In the genomic region with DNA sequence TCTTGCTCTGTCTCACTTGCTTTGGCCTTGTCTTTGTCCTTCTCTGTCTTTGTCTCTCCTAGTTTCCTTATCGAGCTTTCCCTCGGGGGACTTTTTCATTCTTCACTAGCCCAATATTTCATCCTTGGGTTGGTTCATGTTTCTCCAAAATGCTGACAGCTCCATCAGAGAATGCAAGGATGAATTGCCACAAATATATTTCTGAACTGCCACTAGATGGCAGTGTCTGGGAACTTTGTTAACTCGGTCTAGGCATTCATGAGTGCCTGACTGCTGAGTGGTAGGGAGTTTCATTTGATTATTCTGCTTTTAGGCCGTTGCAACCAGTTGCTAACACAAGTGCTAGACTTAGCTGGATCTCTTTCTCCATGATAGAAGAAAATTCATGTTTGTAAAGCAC, we compare ENCODE assay signal across 9 cellular contexts.
A peak's percentile ranks its signal among the peaks of the same experiment; 100 is the strongest.
DNase-seq lines count a peak whose midpoint lies in the region; ATAC-seq and TF ChIP-seq lines count a peak whose summit lies in the region.
"Had no signal": no experiment of that assay in that cellular context is flagged by ENCODE, and none has a peak within 500 bp of the region (broad histone marks: within the 10 kb centered on the region; RNA-seq: fewer than 3 reads in every experiment).

No MANE protein-coding gene starts in this region.

- DNase-seq in activated CD4-positive, alpha-beta T cell treated with anti-CD3 and anti-CD28 coated beads for 36 hours, result peak; percentile 28
- DNase-seq in activated CD4-positive, alpha-beta T cell treated with anti-CD3 and anti-CD28 coated beads, Interleukin-2, amount 50 U/mL, for 4 hours, result no peak
- peak in 1 of 2 donors; percentile 28 for DNase-seq in foreskin keratinocyte
- no peak for DNase-seq in osteocyte (ENCODE audit: extremely low spot score, unreplicated experiment)
- no peak for DNase-seq in NCI-H1048 (lab: John Stamatoyannopoulos, UW)
- DNase-seq in occipital lobe (lab: John Stamatoyannopoulos, UW), result no peak

- ATAC-seq in activated CD4-positive, alpha-beta T cell treated with anti-CD3 and anti-CD28 coated beads for 36 hours, result peak; percentile 39
- ATAC-seq in HG02981 (IDR thresholded peaks at IDR 0.05; ENCODE audit: unreplicated experiment), result peak; percentile 57
- peak; percentile 70 for ATAC-seq in foreskin keratinocyte

- H3K4me1 Mint-ChIP-seq in activated CD4-positive, alpha-beta T cell treated with anti-CD3 and anti-CD28 coated beads for 36 hours, result no peaks in the 10 kb centered on the region
- H3K4me1 Mint-ChIP-seq in osteocyte (ENCODE audit: unreplicated experiment), result no peaks in the 10 kb centered on the region

- CTCF ChIA-PET in activated CD4-positive, alpha-beta T cell treated with anti-CD3 and anti-CD28 coated beads for 36 hours (lab: Charles Lee), result interaction anchor here (0.6 to 3.1 kb wide), 27 partner anchors 11 to 446 kb away, joined by 3 to 38 read pairs (median 3); no protein-coding TSS in a partner anchor

- H3K9me3 Mint-ChIP-seq in activated CD4-positive, alpha-beta T cell treated with anti-CD3 and anti-CD28 coated beads for 36 hours (ENCODE audit: low read depth), result no peaks in the 10 kb centered on the region
- H3K9me3 Mint-ChIP-seq in osteocyte (ENCODE audit: unreplicated experiment), result peaks cover 3% of the 10 kb centered on the region

- H3K36me3 Mint-ChIP-seq in activated CD4-positive, alpha-beta T cell treated with anti-CD3 and anti-CD28 coated beads for 36 hours (ENCODE audit: low read depth), result no peaks in the 10 kb centered on the region
- H3K36me3 Mint-ChIP-seq in osteocyte (ENCODE audit: unreplicated experiment), result no peaks in the 10 kb centered on the region

- no peak overlapping the region for H3K27ac ChIP-seq in foreskin keratinocyte
- H3K27ac ChIP-seq: BLaER1 had no signal

- H3K27me3 Mint-ChIP-seq in activated CD4-positive, alpha-beta T cell treated with anti-CD3 and anti-CD28 coated beads for 36 hours, result no peaks in the 10 kb centered on the region
- H3K27me3 Mint-ChIP-seq in osteocyte (ENCODE audit: unreplicated experiment), result peaks cover 2% of the 10 kb centered on the region

- H3K4me3 ChIP-seq in WI38 (ENCODE audit: low read depth, low read length), result no peak overlapping the region
- H3K4me3 ChIP-seq: BLaER1 had no signal

- no peaks in the 10 kb centered on the region for H3K27me3 ChIP-seq in foreskin keratinocyte

- no peak overlapping the region for H3K4me3 Mint-ChIP-seq in activated CD4-positive, alpha-beta T cell treated with anti-CD3 and anti-CD28 coated beads for 36 hours
- H3K4me3 Mint-ChIP-seq in osteocyte (ENCODE audit: unreplicated experiment), result no peak overlapping the region

- POLR2A ChIA-PET in activated CD4-positive, alpha-beta T cell treated with anti-CD3 and anti-CD28 coated beads for 36 hours (lab: Charles Lee), result interaction anchor here (0.6 kb wide), 2 partner anchors 75 to 226 kb away, joined by 3 read pairs; no protein-coding TSS in a partner anchor

- 0 out of 2 replicates have a peak, but pooled peaks have one; percentile 25 for TF ChIP-seq CTCF in WI38 (IDR thresholded peaks at IDR 0.05; ENCODE audit: low read depth, low read length)
- TF ChIP-seq CTCF in foreskin keratinocyte (conservative IDR thresholded peaks at IDR 0.05), result peak; percentile 64
- TF ChIP-seq CTCF in osteocyte (IDR thresholded peaks at IDR 0.05), result peak; percentile 79

- intact Hi-C loops in activated CD4-positive, alpha-beta T cell treated with anti-CD3 and anti-CD28 coated beads for 36 hours (cut with DNase I, micrococcal nuclease), result loop anchor here (1.0 to 5.0 kb wide), 6 partner anchors 170 to 339 kb away; no protein-coding TSS in a partner anchor

- no peaks in the 10 kb centered on the region for H3K4me1 ChIP-seq in foreskin keratinocyte
- H3K4me1 ChIP-seq: BLaER1 had no signal

- no peak overlapping the region for H3K27ac Mint-ChIP-seq in activated CD4-positive, alpha-beta T cell treated with anti-CD3 and anti-CD28 coated beads for 36 hours
- H3K27ac Mint-ChIP-seq in osteocyte (ENCODE audit: unreplicated experiment), result no peak overlapping the region

Comparison
In these comparisons a context has a peak if more than half of its experiments do, and no peak if none do; other contexts are left out.
1. CTCF ChIP-seq: peak in every context shown above with its lines; median percentile 79 in osteocyte; 64 in foreskin keratinocyte; 25 in WI38.